1 cellular context compared by ENCODE assay signal in the genomic region with DNA sequence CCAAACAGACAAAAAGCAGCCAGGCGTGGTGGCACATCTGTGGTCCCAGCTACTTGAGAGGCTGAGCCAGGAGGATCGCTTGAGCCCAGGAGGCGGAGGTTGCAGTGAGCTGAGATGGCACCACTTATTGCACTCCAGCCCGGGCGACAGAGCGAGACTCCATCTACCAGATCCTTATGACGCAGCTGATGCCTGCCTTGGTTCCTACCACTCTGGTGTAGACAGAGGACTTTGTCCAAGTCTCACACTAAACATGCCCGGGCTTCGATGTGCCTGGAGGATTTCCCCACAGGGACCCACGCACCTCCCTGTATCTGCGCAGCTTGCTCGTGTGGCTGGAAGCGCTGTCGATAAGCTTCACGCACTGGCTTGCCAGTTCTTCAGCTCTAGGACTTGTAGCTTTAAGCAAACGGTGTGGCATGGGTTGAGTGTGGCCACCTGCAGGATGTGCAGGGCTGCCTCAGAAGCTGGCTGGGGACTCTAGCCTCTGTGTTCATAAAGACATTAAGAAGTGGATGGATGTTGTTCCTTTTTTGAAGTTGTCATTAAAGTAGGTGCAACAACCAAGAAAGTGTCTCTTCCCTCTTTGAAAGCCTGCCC.
TF ChIP-seq lines count a peak whose summit lies in the region.

No MANE protein-coding gene starts in this region.

TF ChIP-seq in HCT116, 20 proteins besides CTCF, POLR2A, EP300 and RAD21:
- TF ChIP-seq, protein P1, sequence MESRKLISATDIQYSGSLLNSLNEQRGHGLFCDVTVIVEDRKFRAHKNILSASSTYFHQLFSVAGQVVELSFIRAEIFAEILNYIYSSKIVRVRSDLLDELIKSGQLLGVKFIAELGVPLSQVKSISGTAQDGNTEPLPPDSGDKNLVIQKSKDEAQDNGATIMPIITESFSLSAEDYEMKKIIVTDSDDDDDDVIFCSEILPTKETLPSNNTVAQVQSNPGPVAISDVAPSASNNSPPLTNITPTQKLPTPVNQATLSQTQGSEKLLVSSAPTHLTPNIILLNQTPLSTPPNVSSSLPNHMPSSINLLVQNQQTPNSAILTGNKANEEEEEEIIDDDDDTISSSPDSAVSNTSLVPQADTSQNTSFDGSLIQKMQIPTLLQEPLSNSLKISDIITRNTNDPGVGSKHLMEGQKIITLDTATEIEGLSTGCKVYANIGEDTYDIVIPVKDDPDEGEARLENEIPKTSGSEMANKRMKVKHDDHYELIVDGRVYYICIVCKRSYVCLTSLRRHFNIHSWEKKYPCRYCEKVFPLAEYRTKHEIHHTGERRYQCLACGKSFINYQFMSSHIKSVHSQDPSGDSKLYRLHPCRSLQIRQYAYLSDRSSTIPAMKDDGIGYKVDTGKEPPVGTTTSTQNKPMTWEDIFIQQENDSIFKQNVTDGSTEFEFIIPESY (IDR thresholded peaks at IDR 0.05; ENCODE audit: extremely low read depth, insufficient replicate concordance, low read length): no peak
- TF ChIP-seq ZFX (IDR thresholded peaks at IDR 0.05) (no peak), YY1 (IDR thresholded peaks at IDR 0.05; ENCODE audit: extremely low read depth, insufficient replicate concordance, low read depth, low read length) (no peak), ZNF274 (IDR thresholded peaks at IDR 0.05; ENCODE audit: low read depth, low read length) (no peak), SP1 (IDR thresholded peaks at IDR 0.05; ENCODE audit: low read depth) (no peak), EZH2phosphoT487 (IDR thresholded peaks at IDR 0.05; ENCODE audit: borderline replicate concordance) (no peak), EZH2 (IDR thresholded peaks at IDR 0.05) (no peak), EGR1 (IDR thresholded peaks at IDR 0.05; ENCODE audit: low read depth) (no peak), CEBPB (IDR thresholded peaks at IDR 0.05; ENCODE audit: low read depth) (no peak), CBX3 (IDR thresholded peaks at IDR 0.05; ENCODE audit: low read depth) (no peak), ELF1 (IDR thresholded peaks at IDR 0.05; ENCODE audit: borderline replicate concordance, low read depth) (no peak), SIN3A (IDR thresholded peaks at IDR 0.05; ENCODE audit: low read depth) (no peak), TCF7L2 (IDR thresholded peaks at IDR 0.05; ENCODE audit: borderline replicate concordance, extremely low read depth, insufficient read depth, insufficient read length) (no peak), POLR2AphosphoS5 (IDR thresholded peaks at IDR 0.05; ENCODE audit: low read depth, low read length) (no peak), FOSL1 (IDR thresholded peaks at IDR 0.05; ENCODE audit: low read depth) (no peak)
- TF ChIP-seq, protein P2, sequence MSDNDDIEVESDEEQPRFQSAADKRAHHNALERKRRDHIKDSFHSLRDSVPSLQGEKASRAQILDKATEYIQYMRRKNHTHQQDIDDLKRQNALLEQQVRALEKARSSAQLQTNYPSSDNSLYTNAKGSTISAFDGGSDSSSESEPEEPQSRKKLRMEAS (IDR thresholded peaks at IDR 0.05): no peak
- TF ChIP-seq, protein P3, sequence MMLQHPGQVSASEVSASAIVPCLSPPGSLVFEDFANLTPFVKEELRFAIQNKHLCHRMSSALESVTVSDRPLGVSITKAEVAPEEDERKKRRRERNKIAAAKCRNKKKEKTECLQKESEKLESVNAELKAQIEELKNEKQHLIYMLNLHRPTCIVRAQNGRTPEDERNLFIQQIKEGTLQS (IDR thresholded peaks at IDR 0.05): no peak
TF ChIP-seq in HCT116: peak in this region for 0.
